8 cellular contexts compared by ENCODE assay signal in the genomic region with DNA sequence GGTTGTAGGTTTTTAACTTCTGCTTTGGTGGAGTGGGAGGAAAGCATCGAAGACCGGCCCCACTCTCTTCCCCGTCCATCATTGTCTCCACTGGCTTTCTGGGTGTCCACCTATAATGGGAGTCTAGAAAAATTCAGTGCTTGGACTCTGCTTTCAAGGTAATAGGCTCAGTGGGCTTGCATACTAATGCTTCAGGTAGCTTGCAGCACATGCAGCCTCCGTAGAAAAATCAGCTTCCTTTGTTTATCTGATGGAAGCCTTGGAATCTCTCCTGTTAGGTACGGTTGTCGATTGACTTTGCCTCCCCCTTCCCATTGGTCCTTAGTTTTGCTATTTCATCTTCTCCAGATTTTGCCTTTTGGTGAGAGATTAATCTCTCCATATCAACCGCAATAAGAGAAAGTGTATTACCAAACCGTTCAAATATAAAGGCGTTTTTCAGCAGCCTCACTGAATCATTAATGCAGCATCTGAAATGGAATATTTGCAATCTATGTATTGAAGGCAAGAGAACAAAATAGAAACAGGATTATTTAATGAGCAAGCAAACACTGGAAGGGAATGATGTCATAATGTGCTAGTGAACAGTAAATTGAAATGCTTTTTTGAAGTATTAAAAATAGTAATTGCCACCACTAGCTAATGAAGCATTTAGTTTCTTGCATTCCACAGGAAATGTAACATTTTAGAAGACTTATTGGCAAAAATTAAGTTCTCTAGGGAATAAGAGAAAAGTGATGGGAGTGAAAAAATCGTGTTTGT. TPM values are rescaled to one million over a fixed set of nuclear protein-coding genes. Genes with fewer than 3 reads are reported as not detected.
DNase-seq lines count a peak whose midpoint lies in the region; ATAC-seq, FAIRE-seq and TF ChIP-seq lines count a peak whose summit lies in the region.

No MANE protein-coding gene starts in this region.

- peak overlapping the region; percentile 84 for H3K4me3 ChIP-seq in CD8-positive, alpha-beta memory T cell (ENCODE audit: low read length)
- H3K4me3 ChIP-seq in HEK293 (ENCODE audit: low read depth, low read length) (peak overlapping the region; percentile 94), iPS-18a (ENCODE audit: low read length) (peak overlapping the region; percentile 98)

- peak overlapping the region; percentile 82 to 97 (median 95) for H3K27ac Mint-ChIP-seq in CD8-positive, alpha-beta memory T cell
- H3K27ac Mint-ChIP-seq in activated CD8-positive, alpha-beta T cell treated with anti-CD3 and anti-CD28 coated beads, Interleukin-2, amount 10 ng/mL, durations not matched to agents 7 days and 5 days: peak overlapping the region; percentile 99
- H3K27ac Mint-ChIP-seq in stimulated activated naive CD8-positive, alpha-beta T cell treated with anti-CD3 and anti-CD28 coated beads, Interleukin-15, amount 100 ng/mL, for 72 hours: peak overlapping the region; percentile 99

- POLR2A ChIA-PET in CD8-positive, alpha-beta memory T cell (lab: Charles Lee): interaction anchor here (0.6 to 2.0 kb wide), 6 partner anchors 9 to 566 kb away, joined by 3 to 10 read pairs (median 4); a partner anchor contains a TSS
- POLR2A ChIA-PET in HEK293 (lab: Yijun Ruan, JAX): interaction anchor here (0.6 to 1.7 kb wide), 11 partner anchors 9 to 566 kb away, joined by 3 to 12 read pairs (median 4); a partner anchor contains a TSS
- POLR2A ChIA-PET in activated CD8-positive, alpha-beta T cell treated with anti-CD3 and anti-CD28 coated beads, Interleukin-2, amount 10 ng/mL, durations not matched to agents 7 days and 5 days (lab: Charles Lee): interaction anchor here (0.6 to 1.7 kb wide), 16 partner anchors 8 to 395 kb away, joined by 3 to 16 read pairs (median 4); a partner anchor contains a TSS

- no peak for FAIRE-seq in urothelium cell line (lab: Jason Lieb, UNC)

- no peaks in the 10 kb centered on the region for H3K9me3 ChIP-seq in CD8-positive, alpha-beta memory T cell (ENCODE audit: low read length)
- H3K9me3 ChIP-seq in HEK293 (ENCODE audit: control insufficient read depth, insufficient read depth, low read depth, low read length) (no peaks in the 10 kb centered on the region), iPS-18a (ENCODE audit: control insufficient read depth, low read depth, low read length) (no peaks in the 10 kb centered on the region)

- H3K27me3 Mint-ChIP-seq in CD8-positive, alpha-beta memory T cell: no peaks in the 10 kb centered on the region
- H3K27me3 Mint-ChIP-seq in activated CD8-positive, alpha-beta T cell treated with anti-CD3 and anti-CD28 coated beads, Interleukin-2, amount 10 ng/mL, durations not matched to agents 7 days and 5 days (ENCODE audit: low read depth): no peaks in the 10 kb centered on the region
- H3K27me3 Mint-ChIP-seq in stimulated activated naive CD8-positive, alpha-beta T cell treated with anti-CD3 and anti-CD28 coated beads, Interleukin-15, amount 100 ng/mL, for 72 hours: no peaks in the 10 kb centered on the region

- H3K4me3 Mint-ChIP-seq in CD8-positive, alpha-beta memory T cell: peak overlapping the region; percentile 86 to 96 (median 95)
- H3K4me3 Mint-ChIP-seq in activated CD8-positive, alpha-beta T cell treated with anti-CD3 and anti-CD28 coated beads, Interleukin-2, amount 10 ng/mL, durations not matched to agents 7 days and 5 days: peak overlapping the region; percentile 81
- H3K4me3 Mint-ChIP-seq in stimulated activated naive CD8-positive, alpha-beta T cell treated with anti-CD3 and anti-CD28 coated beads, Interleukin-15, amount 100 ng/mL, for 72 hours: peak overlapping the region; percentile 91 to 93

- H3K27ac ChIP-seq in CD8-positive, alpha-beta memory T cell (ENCODE audit: low read depth, low read length): peak overlapping the region; percentile 96
- H3K27ac ChIP-seq in HEK293 (ENCODE audit: extremely low read depth, low read depth, low read length) (peak overlapping the region; percentile 97), iPS-18a (ENCODE audit: low read length) (peak overlapping the region; percentile 95)

- peaks cover 37% of the 10 kb centered on the region for H3K4me1 ChIP-seq in CD8-positive, alpha-beta memory T cell (ENCODE audit: insufficient read depth, low read length)
- peaks cover 3% of the 10 kb centered on the region; the same call in 1 of the 2 replicates for H3K4me1 ChIP-seq in HEK293 (ENCODE audit: control insufficient read depth, insufficient read depth, low read length)
- peaks cover 17% of the 10 kb centered on the region for H3K4me1 ChIP-seq in iPS-18a (ENCODE audit: control insufficient read depth, low read depth, low read length)

- CTCF ChIA-PET in CD8-positive, alpha-beta memory T cell (lab: Charles Lee): interaction anchor here (1.0 to 1.3 kb wide), 2 partner anchors 20 to 47 kb away, joined by 3 read pairs; no protein-coding TSS in a partner anchor
- CTCF ChIA-PET in HEK293 (lab: Yijun Ruan, JAX): interaction anchor here (0.6 kb wide), 1 partner anchor 271 kb away, joined by 4 read pairs; no protein-coding TSS in a partner anchor
- CTCF ChIA-PET in activated CD8-positive, alpha-beta T cell treated with anti-CD3 and anti-CD28 coated beads, Interleukin-2, amount 10 ng/mL, durations not matched to agents 7 days and 5 days (lab: Charles Lee): interaction anchor here (0.9 kb wide), 2 partner anchors 17 to 263 kb away, joined by 3 read pairs; no protein-coding TSS in a partner anchor

- DNase-seq in CD8-positive, alpha-beta memory T cell: no peak
- DNase-seq in activated CD8-positive, alpha-beta T cell treated with anti-CD3 and anti-CD28 coated beads, Interleukin-2, amount 10 ng/mL, durations not matched to agents 7 days and 5 days: no peak
- no peak for DNase-seq in stimulated activated naive CD8-positive, alpha-beta T cell treated with anti-CD3 and anti-CD28 coated beads, Interleukin-15, amount 100 ng/mL, for 72 hours
- DNase-seq in urothelium cell line (ENCODE audit: low spot score): no peak
- DNase-seq in NCI-H524 treated with DMSO at 0.1 percent for 48 hours (lab: John Stamatoyannopoulos, UW): no peak

- no peak for TF ChIP-seq CTCF in HEK293 (tag by site-specific recombination; IDR thresholded peaks at IDR 0.05)

- H3K36me3 Mint-ChIP-seq in CD8-positive, alpha-beta memory T cell: peaks cover 0 to 32% (median 2%) of the 10 kb centered on the region in 3 donors
- peaks cover 27% of the 10 kb centered on the region for H3K36me3 Mint-ChIP-seq in activated CD8-positive, alpha-beta T cell treated with anti-CD3 and anti-CD28 coated beads, Interleukin-2, amount 10 ng/mL, durations not matched to agents 7 days and 5 days (ENCODE audit: low read depth)

- no peaks in the 10 kb centered on the region for H3K27me3 ChIP-seq in CD8-positive, alpha-beta memory T cell (ENCODE audit: insufficient read depth, low read length, poor library complexity, severe bottlenecking)
- H3K27me3 ChIP-seq in iPS-18a (ENCODE audit: control insufficient read depth, insufficient read depth, low read length): no peaks in the 10 kb centered on the region

- H3K9ac ChIP-seq in iPS-18a (ENCODE audit: low read length): peak overlapping the region; percentile 95

- H3K36me3 ChIP-seq in CD8-positive, alpha-beta memory T cell (ENCODE audit: insufficient read depth, low read length): no peaks in the 10 kb centered on the region
- H3K36me3 ChIP-seq in HEK293 (ENCODE audit: control insufficient read depth in 2 of 2, insufficient read depth in 1 of 2, low read length in 2 of 2): no peaks in the 10 kb centered on the region
- no peaks in the 10 kb centered on the region for H3K36me3 ChIP-seq in iPS-18a (ENCODE audit: control insufficient read depth, low read depth, low read length)

- H3K9me3 Mint-ChIP-seq in CD8-positive, alpha-beta memory T cell: no peaks in the 10 kb centered on the region
- H3K9me3 Mint-ChIP-seq in activated CD8-positive, alpha-beta T cell treated with anti-CD3 and anti-CD28 coated beads, Interleukin-2, amount 10 ng/mL, durations not matched to agents 7 days and 5 days (ENCODE audit: insufficient read depth): no peaks in the 10 kb centered on the region
- H3K9me3 Mint-ChIP-seq in stimulated activated naive CD8-positive, alpha-beta T cell treated with anti-CD3 and anti-CD28 coated beads, Interleukin-15, amount 100 ng/mL, for 72 hours: no peaks in the 10 kb centered on the region

- peaks cover 34 to 57% (median 46%) of the 10 kb centered on the region in 3 donors for H3K4me1 Mint-ChIP-seq in CD8-positive, alpha-beta memory T cell
- H3K4me1 Mint-ChIP-seq in activated CD8-positive, alpha-beta T cell treated with anti-CD3 and anti-CD28 coated beads, Interleukin-2, amount 10 ng/mL, durations not matched to agents 7 days and 5 days (ENCODE audit: low read depth): peaks cover 47% of the 10 kb centered on the region
- peaks cover 49% of the 10 kb centered on the region for H3K4me1 Mint-ChIP-seq in stimulated activated naive CD8-positive, alpha-beta T cell treated with anti-CD3 and anti-CD28 coated beads, Interleukin-15, amount 100 ng/mL, for 72 hours

- ATAC-seq in activated CD8-positive, alpha-beta T cell treated with anti-CD3 and anti-CD28 coated beads, Interleukin-2, amount 10 ng/mL, durations not matched to agents 7 days and 5 days: no peak
- no peak for ATAC-seq in stimulated activated naive CD8-positive, alpha-beta T cell treated with anti-CD3 and anti-CD28 coated beads, Interleukin-15, amount 100 ng/mL, for 72 hours
- ATAC-seq in HG03439 (IDR thresholded peaks at IDR 0.05; ENCODE audit: unreplicated experiment): no peak

TF ChIP-seq in HEK293, 187 proteins besides CTCF, POLR2A, EP300 and RAD21 (continues in another document):
- TF ChIP-seq SP2 (tag by site-specific recombination; IDR thresholded peaks at IDR 0.05): no peak
- TF ChIP-seq ZBTB17 (tag by site-specific recombination; IDR thresholded peaks at IDR 0.05): peak; percentile 43; the same call in 1 of the 2 replicates
- no peak for TF ChIP-seq ZNF830 (tag by site-specific recombination; IDR thresholded peaks at IDR 0.05; ENCODE audit: low read depth)
- TF ChIP-seq, protein P1, sequence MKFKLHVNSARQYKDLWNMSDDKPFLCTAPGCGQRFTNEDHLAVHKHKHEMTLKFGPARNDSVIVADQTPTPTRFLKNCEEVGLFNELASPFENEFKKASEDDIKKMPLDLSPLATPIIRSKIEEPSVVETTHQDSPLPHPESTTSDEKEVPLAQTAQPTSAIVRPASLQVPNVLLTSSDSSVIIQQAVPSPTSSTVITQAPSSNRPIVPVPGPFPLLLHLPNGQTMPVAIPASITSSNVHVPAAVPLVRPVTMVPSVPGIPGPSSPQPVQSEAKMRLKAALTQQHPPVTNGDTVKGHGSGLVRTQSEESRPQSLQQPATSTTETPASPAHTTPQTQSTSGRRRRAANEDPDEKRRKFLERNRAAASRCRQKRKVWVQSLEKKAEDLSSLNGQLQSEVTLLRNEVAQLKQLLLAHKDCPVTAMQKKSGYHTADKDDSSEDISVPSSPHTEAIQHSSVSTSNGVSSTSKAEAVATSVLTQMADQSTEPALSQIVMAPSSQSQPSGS (tag by site-specific recombination; IDR thresholded peaks at IDR 0.05; ENCODE audit: low read depth): peak; percentile 74

RNA-seq across cellular contexts. Expression of a gene that starts 0.9 kb away (rescaled TPM):
- total RNA-seq in CD8-positive, alpha-beta memory T cell: 10 to 100 TPM; 49.6 to 57.0 TPM
- 11.0 TPM for polyA plus RNA-seq in CD8-positive, alpha-beta memory T cell
- total RNA-seq in activated CD8-positive, alpha-beta T cell treated with anti-CD3 and anti-CD28 coated beads, Interleukin-2, amount 10 ng/mL, durations not matched to agents 7 days and 5 days: 10 to 100 TPM; 29.6 to 30.1 TPM

RNA-seq across cellular contexts. Expression of a gene that starts 6.1 kb away (rescaled TPM):
- total RNA-seq in CD8-positive, alpha-beta memory T cell: 100 to 1,000 TPM; 130 to 133 TPM
- 115 TPM for polyA plus RNA-seq in CD8-positive, alpha-beta memory T cell
- total RNA-seq in activated CD8-positive, alpha-beta T cell treated with anti-CD3 and anti-CD28 coated beads, Interleukin-2, amount 10 ng/mL, durations not matched to agents 7 days and 5 days: 10 to 100 TPM; 94.4 to 97.1 TPM
